8 cellular contexts compared by ENCODE assay signal in genomic region chr5:177311361-177311722, GRCh38. TPM values are rescaled to one million over a fixed set of nuclear protein-coding genes. Genes with fewer than 3 reads are reported as not detected.
A peak's percentile ranks its signal among the peaks of the same experiment; 100 is the strongest.
DNase-seq lines count a peak whose midpoint lies in the region; ATAC-seq and TF ChIP-seq lines count a peak whose summit lies in the region.

No MANE protein-coding gene starts in this region.

- H3K9me3 ChIP-seq in A673 (ENCODE audit: low read depth, low read length, poor library complexity, severe bottlenecking), result no peaks in the 10 kb centered on the region
- H3K9me3 ChIP-seq in SJCRH30 (replicated peaks), result no peaks in the 10 kb centered on the region
- no peaks in the 10 kb centered on the region for H3K9me3 ChIP-seq in gastroesophageal sphincter

- ATAC-seq in GM21526 (IDR thresholded peaks at IDR 0.05; ENCODE audit: low FRiP score, unreplicated experiment) (peak; percentile 2), gastroesophageal sphincter (peak; percentile 2), HG02840 (IDR thresholded peaks at IDR 0.05; ENCODE audit: low FRiP score, unreplicated experiment) (no peak), HG02798 (IDR thresholded peaks at IDR 0.05; ENCODE audit: poor library complexity, unreplicated experiment) (no peak)

- DNase-seq in A673 (ENCODE audit: low spot score) (no peak), SJCRH30 (peak in 1 of 2 experiments; percentile 40), retinal pigment epithelial cell (ENCODE audit: low read depth) (no peak), NCI-H187 treated with DMSO at 0.1 percent for 48 hours (lab: John Stamatoyannopoulos, UW) (no peak)

- TF ChIP-seq POLR2A in gastroesophageal sphincter (IDR thresholded peaks at IDR 0.05), result no peak

- no peak for TF ChIP-seq CTCF in A673 (conservative IDR thresholded peaks at IDR 0.05; ENCODE audit: low read depth, low read length)
- no peak for TF ChIP-seq CTCF in gastroesophageal sphincter (IDR thresholded peaks at IDR 0.05)
- TF ChIP-seq CTCF in retinal pigment epithelial cell (conservative IDR thresholded peaks at IDR 0.05; ENCODE audit: low read depth, low read length), result no peak

- BruUV-seq in A673 (replicated peaks; lab: Mats Ljungman, UMichigan), result no TSS peak

- POLR2A ChIA-PET in A673 (lab: Charles Lee; ENCODE audit: low non-redundant PET), result no interaction called here

- H3K4me1 ChIP-seq in A673 (ENCODE audit: insufficient read depth, low read length, poor library complexity, severe bottlenecking) (peaks cover 20% of the 10 kb centered on the region), SJCRH30 (peaks cover 11% of the 10 kb centered on the region), gastroesophageal sphincter (peaks cover 0 to 28% (median 18%) of the 10 kb centered on the region in 3 donors)

- TF ChIP-seq EP300 in gastroesophageal sphincter (IDR thresholded peaks at IDR 0.05), result no peak

- H3K27me3 ChIP-seq in A673 (replicated peaks; ENCODE audit: insufficient read depth, low read depth, low read length, poor library complexity), result no peaks in the 10 kb centered on the region
- H3K27me3 ChIP-seq in SJCRH30, result no peaks in the 10 kb centered on the region
- no peaks in the 10 kb centered on the region for H3K27me3 ChIP-seq in gastroesophageal sphincter

- intact Hi-C loops in A673 (cut with micrococcal nuclease; ENCODE audit: unreplicated experiment), result loop anchor here (2.0 kb wide), 1 partner anchor 185 kb away; the partner anchor contains the start of gene PDLIM7

- CTCF ChIA-PET in A673 (lab: Charles Lee), result no interaction called here

- H3K4me3 ChIP-seq in A673 (ENCODE audit: low read depth, low read length, poor library complexity, severe bottlenecking) (peak overlapping the region; percentile 80), SJCRH30 (peak overlapping the region; percentile 98), gastroesophageal sphincter (peak overlapping the region; percentile 36 to 63), retinal pigment epithelial cell (ENCODE audit: low read length) (peak overlapping the region; percentile 68)

- peak overlapping the region; percentile 97 for H3K27ac ChIP-seq in A673 (ENCODE audit: low read depth, low read length, poor library complexity, severe bottlenecking)
- peak overlapping the region; percentile 93 for H3K27ac ChIP-seq in SJCRH30
- H3K27ac ChIP-seq in gastroesophageal sphincter, result peak overlapping the region in 2 of 4 donors; percentile 56 to 74

- no CpG with 5 or more reads among the region's 27 CpGs for WGBS in gastroesophageal sphincter (ENCODE audit: low coverage in 1 of 2), 2 donors

- peaks cover 14% of the 10 kb centered on the region for H3K36me3 ChIP-seq in A673 (ENCODE audit: insufficient read depth, low read length, poor library complexity, severe bottlenecking)
- peaks cover 16% of the 10 kb centered on the region for H3K36me3 ChIP-seq in SJCRH30
- peaks cover 0 to 17% of the 10 kb centered on the region in 2 donors for H3K36me3 ChIP-seq in gastroesophageal sphincter

RNA-seq across cellular contexts. Expression of gene MXD3, which starts 0.4 kb away (rescaled TPM):
- total RNA-seq in A673 (2021), result 15.1 and 19.4 TPM in 2 replicates
- 36.6 and 37.6 TPM in 2 replicates for total RNA-seq in SJCRH30 (2014; rRNA removed; shearing (Covaris generic))
- 10 to 100 TPM in 1 of 4 donors, 1 to 10 TPM in 3; 1.7 to 10.9 (median 6.3) TPM for total RNA-seq in gastroesophageal sphincter

RNA-seq across cellular contexts. Expression of gene PRELID1, which starts 7.7 kb away (rescaled TPM):
- total RNA-seq in A673 (2021) (169 and 194 TPM in 2 replicates), gastroesophageal sphincter (10 to 100 TPM; 60.4 to 97.5 (median 73.5) TPM)
- total RNA-seq in SJCRH30 (2014; rRNA removed; shearing (Covaris generic)), result 226 and 259 TPM in 2 replicates

RNA-seq across cellular contexts. Expression of gene RAB24, which starts 7.8 kb away (rescaled TPM):
- total RNA-seq in A673 (2021), result 16.0 and 19.2 TPM in 2 replicates
- 24.1 and 25.4 TPM in 2 replicates for total RNA-seq in SJCRH30 (2014; rRNA removed; shearing (Covaris generic))
- 10 to 100 TPM; 21.4 to 32.4 (median 24.8) TPM for total RNA-seq in gastroesophageal sphincter

RNA-seq across cellular contexts. Expression of gene LMAN2, which starts 40.1 kb away (rescaled TPM):
- total RNA-seq in A673 (2021) (97.7 and 98.4 TPM in 2 replicates), gastroesophageal sphincter (100 to 1,000 TPM in 3 of 4 donors, 10 to 100 TPM in 1; 78.1 to 147 (median 111) TPM)
- 144 and 156 TPM in 2 replicates for total RNA-seq in SJCRH30 (2014; rRNA removed; shearing (Covaris generic))

RNA-seq across cellular contexts. Expression of gene RGS14, which starts 46.4 kb away (rescaled TPM):
- total RNA-seq in A673 (2021) (3.1 and 6.5 TPM in 2 replicates), gastroesophageal sphincter (10 to 100 TPM in 3 of 4 donors, 1 to 10 TPM in 1; 7.6 to 20.1 (median 13.7) TPM)
- total RNA-seq in SJCRH30 (2014; rRNA removed; shearing (Covaris generic)), result 4.0 and 4.8 TPM in 2 replicates

Comparison
In these comparisons a context has a peak if more than half of its experiments do, and no peak if none do; other contexts are left out.
1. ATAC-seq: peak in GM21526 (single experiment) and gastroesophageal sphincter (single experiment); none in HG02840 (single experiment) and HG02798 (single experiment).
2. Peak in every context shown above with its lines, with median percentiles within 50 percentile points of each other: H3K4me3 ChIP-seq.